ENCODE assay signal across 19 cellular contexts in the genomic region with DNA sequence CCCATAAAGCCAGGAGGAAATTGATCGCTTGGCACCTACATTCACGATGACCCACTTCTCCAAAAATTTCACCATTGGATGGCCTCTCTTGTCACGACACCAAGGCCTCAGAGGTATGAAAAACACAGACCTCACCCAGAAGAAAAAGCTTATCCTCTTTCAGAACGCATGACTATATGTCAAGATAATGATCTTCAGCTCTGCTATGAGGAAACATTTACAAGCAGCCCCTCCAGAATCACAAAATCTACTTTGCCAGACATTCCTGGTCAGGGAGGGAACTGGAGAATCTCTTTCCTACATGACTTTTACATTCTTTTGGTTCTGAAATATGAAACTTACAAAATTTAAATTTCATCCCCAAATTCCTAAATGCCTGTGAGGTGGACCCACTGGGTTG.
DNase-seq lines count a peak whose midpoint lies in the region; ATAC-seq and TF ChIP-seq lines count a peak whose summit lies in the region.
"Had no signal": no experiment of that assay in that cellular context is flagged by ENCODE, and none has a peak within 500 bp of the region (broad histone marks: within the 10 kb centered on the region; RNA-seq: fewer than 3 reads in every experiment).

No MANE protein-coding gene starts in this region.

- no peaks in the 10 kb centered on the region for H3K9me2 ChIP-seq in PC-9 (ENCODE audit: insufficient read depth)

- H3K9me3 ChIP-seq in PC-9 (ENCODE audit: insufficient read depth, low read depth): no peaks in the 10 kb centered on the region
- no peaks in the 10 kb centered on the region for H3K9me3 ChIP-seq in body of pancreas

- H3K36me3 Mint-ChIP-seq in activated CD4-positive, alpha-beta T cell treated with anti-CD3 and anti-CD28 coated beads, Interleukin-2, amount 10 ng/mL, durations not matched to agents 24 days and 14 days (ENCODE audit: low read depth): no peaks in the 10 kb centered on the region
- H3K36me3 Mint-ChIP-seq in osteocyte (ENCODE audit: unreplicated experiment): no peaks in the 10 kb centered on the region
- H3K36me3 Mint-ChIP-seq: CD4-positive, CD25-positive, alpha-beta regulatory T cell had no signal

- ATAC-seq in body of pancreas: no peak
- ATAC-seq in left colon: no peak
- ATAC-seq: HepG2 had no signal

- H3K27me3 ChIP-seq in PC-9 (ENCODE audit: insufficient read depth, low read depth) (no peaks in the 10 kb centered on the region), body of pancreas (no peaks in the 10 kb centered on the region)

- 69 to 78% methylated on average over 4 of the region's 4 CpGs for WGBS in body of pancreas, 2 donors

- no peak for TF ChIP-seq CTCF in PC-9 (conservative IDR thresholded peaks at IDR 0.05)
- no peak for TF ChIP-seq CTCF in fibroblast of the aortic adventitia (IDR thresholded peaks at IDR 0.05; ENCODE audit: insufficient read depth, low read length)
- TF ChIP-seq CTCF in body of pancreas (IDR thresholded peaks at IDR 0.05): no peak
- TF ChIP-seq CTCF in osteocyte (IDR thresholded peaks at IDR 0.05): no peak

- no peaks in the 10 kb centered on the region for H3K4me1 Mint-ChIP-seq in activated CD4-positive, alpha-beta T cell treated with anti-CD3 and anti-CD28 coated beads, Interleukin-2, amount 10 ng/mL, durations not matched to agents 24 days and 14 days
- no peaks in the 10 kb centered on the region for H3K4me1 Mint-ChIP-seq in osteocyte (ENCODE audit: unreplicated experiment)
- H3K4me1 Mint-ChIP-seq: CD4-positive, CD25-positive, alpha-beta regulatory T cell had no signal

- H3K79me2 ChIP-seq in PC-9 (ENCODE audit: low read depth): no peaks in the 10 kb centered on the region

- H3K27ac Mint-ChIP-seq in activated CD4-positive, alpha-beta T cell treated with anti-CD3 and anti-CD28 coated beads, Interleukin-2, amount 10 ng/mL, durations not matched to agents 24 days and 14 days: no peak overlapping the region
- H3K27ac Mint-ChIP-seq in osteocyte (ENCODE audit: unreplicated experiment): no peak overlapping the region
- H3K27ac Mint-ChIP-seq: CD4-positive, CD25-positive, alpha-beta regulatory T cell had no signal

- H4K20me1 ChIP-seq in PC-9 (ENCODE audit: insufficient read depth): no peaks in the 10 kb centered on the region

- H3K4me3 Mint-ChIP-seq in activated CD4-positive, alpha-beta T cell treated with anti-CD3 and anti-CD28 coated beads, Interleukin-2, amount 10 ng/mL, durations not matched to agents 24 days and 14 days: no peak overlapping the region
- H3K4me3 Mint-ChIP-seq in osteocyte (ENCODE audit: unreplicated experiment): no peak overlapping the region
- H3K4me3 Mint-ChIP-seq: CD4-positive, CD25-positive, alpha-beta regulatory T cell had no signal

- H3K36me3 ChIP-seq in PC-9 (ENCODE audit: low read depth): no peaks in the 10 kb centered on the region
- no peaks in the 10 kb centered on the region for H3K36me3 ChIP-seq in body of pancreas (replicated peaks in 1 of 2; ENCODE audit: insufficient read depth in 1 of 2, low read depth in 2 of 2)

- peak overlapping the region; percentile 19; the same call in 1 of the 2 replicates for H3K4me2 ChIP-seq in PC-9

- TF ChIP-seq POLR2A in body of pancreas (IDR thresholded peaks at IDR 0.05): no peak

- H3K4me1 ChIP-seq in PC-9 (replicated peaks; ENCODE audit: insufficient read depth): peaks cover 29% of the 10 kb centered on the region
- H3K4me1 ChIP-seq in body of pancreas: no peaks in the 10 kb centered on the region

- no TSS peak for BruUV-seq in PC-9 (replicated peaks; lab: Mats Ljungman, UMichigan)

- H3F3A ChIP-seq in PC-9 (ENCODE audit: insufficient read depth, low read depth): peaks cover 16% of the 10 kb centered on the region

- CTCF ChIA-PET in PC-9 (lab: Charles Lee): interaction anchor here (0.6 to 0.8 kb wide), 3 partner anchors 38 to 1289 kb away, joined by 3 to 6 read pairs (median 4); no protein-coding TSS in a partner anchor

- POLR2A ChIA-PET in PC-9 (lab: Charles Lee; ENCODE audit: unreplicated experiment): interaction anchor here (0.6 to 0.7 kb wide), 6 partner anchors 34 to 424 kb away, joined by 3 to 10 read pairs (median 4); no protein-coding TSS in a partner anchor

- DNase-seq in activated CD4-positive, alpha-beta T cell treated with anti-CD3 and anti-CD28 coated beads, Interleukin-2, amount 10 ng/mL, durations not matched to agents 24 days and 14 days: peak; percentile 12
- no peak for DNase-seq in activated CD4-positive, alpha-beta T cell treated with anti-CD3 and anti-CD28 coated beads, Interleukin-2, amount 50 U/mL, for 1 hour
- DNase-seq in PC-9 (peak; percentile 60 to 85), fibroblast of the aortic adventitia (ENCODE audit: low read depth) (peak; percentile 65), NCI-H2081 treated with DMSO at 0.1 percent for 48 hours (lab: John Stamatoyannopoulos, UW) (no peak), body of pancreas (no peak), osteocyte (ENCODE audit: extremely low spot score, unreplicated experiment) (no peak), left colon (no peak)
- DNase-seq: 8988T; AML-193; CD4-positive, CD25-positive, alpha-beta regulatory T cell; DMS53; MM.1S; NCI-H1105 treated with DMSO at 0.1 percent for 48 hours; NCI-H2029; NCI-H510A; NCI-H82; SHP77 treated with DMSO at 0.1 percent for 48 hours had no signal

- H3K9me3 Mint-ChIP-seq in activated CD4-positive, alpha-beta T cell treated with anti-CD3 and anti-CD28 coated beads, Interleukin-2, amount 10 ng/mL, durations not matched to agents 24 days and 14 days: no peaks in the 10 kb centered on the region
- no peaks in the 10 kb centered on the region for H3K9me3 Mint-ChIP-seq in osteocyte (ENCODE audit: unreplicated experiment)

- H3K27me3 Mint-ChIP-seq in activated CD4-positive, alpha-beta T cell treated with anti-CD3 and anti-CD28 coated beads, Interleukin-2, amount 10 ng/mL, durations not matched to agents 24 days and 14 days: no peaks in the 10 kb centered on the region
- no peaks in the 10 kb centered on the region for H3K27me3 Mint-ChIP-seq in osteocyte (ENCODE audit: unreplicated experiment)
- H3K27me3 Mint-ChIP-seq: CD4-positive, CD25-positive, alpha-beta regulatory T cell had no signal

- intact Hi-C loops in activated CD4-positive, alpha-beta T cell treated with anti-CD3 and anti-CD28 coated beads, Interleukin-2, amount 10 ng/mL, durations not matched to agents 24 days and 14 days (cut with micrococcal nuclease): no loop called here
- intact Hi-C loops in PC-9 (cut with micrococcal nuclease; ENCODE audit: unreplicated experiment): loop anchor here (1.0 to 5.0 kb wide), 11 partner anchors 34 to 507 kb away; a partner anchor contains a TSS
- intact Hi-C loops in body of pancreas (cut with DNase I): no loop called here
- intact Hi-C loops in left colon (cut with DNase I, micrococcal nuclease): no loop called here

- H3K27ac ChIP-seq in PC-9: peak overlapping the region; percentile 43; the same call in 1 of the 2 replicates
- H3K27ac ChIP-seq in body of pancreas: no peak overlapping the region

- H2AFZ ChIP-seq in PC-9: no peak overlapping the region

- no peak overlapping the region for H3K4me3 ChIP-seq in PC-9
- no peak overlapping the region for H3K4me3 ChIP-seq in fibroblast of the aortic adventitia (ENCODE audit: low read depth, low read length)
- no peak overlapping the region for H3K4me3 ChIP-seq in body of pancreas

Comparison
In these comparisons a context has a peak if more than half of its experiments do, and no peak if none do; other contexts are left out.
1. DNase-seq: peak in activated CD4-positive, alpha-beta T cell treated with anti-CD3 and anti-CD28 coated beads, Interleukin-2, amount 10 ng/mL, durations not matched to agents 24 days and 14 days (single experiment), PC-9 (2 of 2) and fibroblast of the aortic adventitia (single experiment); none in activated CD4-positive, alpha-beta T cell treated with anti-CD3 and anti-CD28 coated beads, Interleukin-2, amount 50 U/mL, for 1 hour (single experiment), NCI-H2081 treated with DMSO at 0.1 percent for 48 hours (single experiment), body of pancreas (0 of 4), osteocyte (single experiment) and left colon (0 of 2).